ENCODE assay signal across 8 cellular contexts in the genomic region with DNA sequence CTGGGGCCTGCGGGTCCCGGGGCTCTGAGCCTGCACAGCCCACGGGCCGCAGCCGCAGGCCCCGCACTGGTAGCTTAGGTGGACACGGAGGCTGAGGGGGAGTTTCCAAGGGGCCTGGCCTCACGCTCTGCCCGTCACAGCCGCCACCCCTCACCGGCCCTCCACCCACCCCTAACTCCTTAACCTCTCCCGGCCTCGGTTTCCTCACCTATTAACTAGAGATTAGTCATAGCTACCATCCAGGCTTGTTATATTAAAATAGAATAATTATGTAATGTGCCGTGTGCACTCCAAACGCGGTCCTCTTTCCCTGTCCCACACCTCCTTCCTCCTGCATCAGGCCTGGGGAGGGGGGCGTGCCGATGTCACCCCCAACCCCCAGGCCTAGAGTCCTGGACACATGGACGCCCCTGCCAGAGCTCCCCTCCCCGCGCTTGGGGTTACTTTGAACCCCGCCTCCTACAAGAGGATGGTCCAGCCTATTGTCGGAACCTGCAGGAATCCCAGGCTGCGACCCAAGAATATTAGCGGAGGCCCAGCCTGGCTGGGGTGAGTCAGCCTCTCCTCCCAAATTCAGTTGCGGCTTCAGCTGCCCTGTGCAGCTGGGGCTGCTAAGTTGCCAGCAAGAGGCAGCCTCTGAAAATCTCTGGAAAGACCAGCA. TPM values are rescaled to one million over a fixed set of nuclear protein-coding genes. Genes with fewer than 3 reads are reported as not detected.
DNase-seq lines count a peak whose midpoint lies in the region; ATAC-seq and TF ChIP-seq lines count a peak whose summit lies in the region.

No MANE protein-coding gene starts in this region.

- no peaks in the 10 kb centered on the region for H3K79me2 ChIP-seq in MM.1S (ENCODE audit: low read length)

- peak overlapping the region; percentile 47 for H3K4me3 ChIP-seq in AG10803 (ENCODE audit: low read length)
- no peak overlapping the region for H3K4me3 ChIP-seq in MM.1S (ENCODE audit: low read length)
- H3K4me3 ChIP-seq in breast epithelium = peak overlapping the region; percentile 44 to 72 (median 51)
- peak overlapping the region; percentile 77 for H3K4me3 ChIP-seq in thoracic aorta

- H4K20me1 ChIP-seq in MM.1S (ENCODE audit: insufficient read depth, low read length) = no peaks in the 10 kb centered on the region

- no peaks in the 10 kb centered on the region for H3K36me3 ChIP-seq in MM.1S (replicated peaks; ENCODE audit: insufficient read depth, low read length)
- no peaks in the 10 kb centered on the region for H3K36me3 ChIP-seq in breast epithelium
- no peaks in the 10 kb centered on the region for H3K36me3 ChIP-seq in thoracic aorta

- H3K4me1 ChIP-seq in MM.1S (ENCODE audit: low read length) (peaks cover 24% of the 10 kb centered on the region), breast epithelium (peaks cover 5 to 15% of the 10 kb centered on the region in 2 donors), thoracic aorta (ENCODE audit: control insufficient read depth in 1 of 2, low read depth in 2 of 2) (peaks cover 19 to 29% of the 10 kb centered on the region in 2 donors)

- TF ChIP-seq CTCF in AG10803 (conservative IDR thresholded peaks at IDR 0.05; ENCODE audit: low read length) (no peak), MM.1S (IDR thresholded peaks at IDR 0.05; ENCODE audit: low read length) (no peak), breast epithelium (IDR thresholded peaks at IDR 0.05) (no peak), thoracic aorta (IDR thresholded peaks at IDR 0.05) (no peak)

- intact Hi-C loops in breast epithelium (cut with DNase I; ENCODE audit: low total_unique reads) = no loop called here
- intact Hi-C loops in left colon (cut with DNase I, micrococcal nuclease) = no loop called here

- ATAC-seq in left colon = peak; percentile 2
- ATAC-seq in thoracic aorta (ENCODE audit: insufficient number of reproducible peaks, low FRiP score, low read depth) = peak; percentile 76
- ATAC-seq in HG03469 (IDR thresholded peaks at IDR 0.05; ENCODE audit: unreplicated experiment) = no peak
- no peak for ATAC-seq in GM18517 (IDR thresholded peaks at IDR 0.05; ENCODE audit: unreplicated experiment)

- DNase-seq in AG10803 (ENCODE audit: low read depth) (peak; percentile 93), MM.1S (no peak), breast epithelium (ENCODE audit: low spot score in 2 of 2) (no peak), left colon (peak in 1 of 2 donors; percentile 55), thoracic aorta (ENCODE audit: low spot score) (peak; percentile 64), activated gamma-delta T cell (lab: John Stamatoyannopoulos, UW) (no peak)

- H3K9me3 ChIP-seq in MM.1S (replicated peaks; ENCODE audit: insufficient read depth, low read length) = no peaks in the 10 kb centered on the region
- H3K9me3 ChIP-seq in breast epithelium = no peaks in the 10 kb centered on the region
- H3K9me3 ChIP-seq in thoracic aorta = no peaks in the 10 kb centered on the region

- H2AFZ ChIP-seq in MM.1S (ENCODE audit: low read length) = 0 out of 2 replicates have a peak overlapping the region, but pooled peaks have one; percentile 66

- H3K27me3 ChIP-seq in MM.1S (replicated peaks; ENCODE audit: insufficient read depth, low read length) = peaks cover 42% of the 10 kb centered on the region
- no peaks in the 10 kb centered on the region for H3K27me3 ChIP-seq in breast epithelium
- H3K27me3 ChIP-seq in thoracic aorta (replicated peaks; ENCODE audit: insufficient read depth) = no peaks in the 10 kb centered on the region

- H3K27ac ChIP-seq in MM.1S (ENCODE audit: low read length) = no peak overlapping the region
- peak overlapping the region; percentile 85 to 98 for H3K27ac ChIP-seq in breast epithelium
- peak overlapping the region; percentile 97 to 99 for H3K27ac ChIP-seq in thoracic aorta

- H3F3A ChIP-seq in MM.1S (ENCODE audit: insufficient read depth, low read length) = no peaks in the 10 kb centered on the region; the same call in 1 of the 2 replicates

- H3K4me2 ChIP-seq in MM.1S (ENCODE audit: low read depth, low read length) = no peak overlapping the region

- no peak for TF ChIP-seq POLR2A in breast epithelium (IDR thresholded peaks at IDR 0.05)

- H3K9ac ChIP-seq in MM.1S (ENCODE audit: low read length) = no peak overlapping the region

- H3K9me2 ChIP-seq in MM.1S (replicated peaks; ENCODE audit: insufficient read depth, low read length) = no peaks in the 10 kb centered on the region

RNA-seq across cellular contexts. Expression of a gene that starts 17.3 kb away (rescaled TPM):
- total RNA-seq in breast epithelium (100 to 1,000 TPM in 1 of 3 donors, 10 to 100 TPM in 2; 58.1 to 190 (median 76.4) TPM), left colon (10 to 100 TPM; 11.6 to 33.1 TPM), thoracic aorta (100 to 1,000 TPM; 313 to 361 TPM)

RNA-seq across cellular contexts. Expression of a gene that starts 35.9 kb away (rescaled TPM):
- 10 to 100 TPM; 33.9 to 58.7 (median 50.2) TPM for total RNA-seq in breast epithelium
- 10 to 100 TPM; 37.6 to 44.5 TPM for total RNA-seq in left colon
- total RNA-seq in thoracic aorta = 10 to 100 TPM; 52.0 to 98.4 TPM

Comparison
In these comparisons a context has a peak if more than half of its experiments do, and no peak if none do; other contexts are left out.
1. DNase-seq: peak in AG10803 (single experiment) and thoracic aorta (single experiment); none in MM.1S (single experiment), breast epithelium (0 of 2) and activated gamma-delta T cell (single experiment).
2. ATAC-seq: peak in left colon (single experiment) and thoracic aorta (single experiment); none in HG03469 (single experiment) and GM18517 (single experiment).